ENCODE assay signal across 11 cellular contexts in genomic region chr17:32835291-32835761, GRCh38. TPM values are rescaled to one million over a fixed set of nuclear protein-coding genes. Genes with fewer than 3 reads are reported as not detected.
A peak's percentile ranks its signal among the peaks of the same experiment; 100 is the strongest.
DNase-seq lines count a peak whose midpoint lies in the region; ATAC-seq, FAIRE-seq and TF ChIP-seq lines count a peak whose summit lies in the region.
"Had no signal": no experiment of that assay in that cellular context is flagged by ENCODE, and none has a peak within 500 bp of the region (broad histone marks: within the 10 kb centered on the region; RNA-seq: fewer than 3 reads in every experiment).

No MANE protein-coding gene starts in this region.

- no peaks in the 10 kb centered on the region for H4K20me1 ChIP-seq in GM12878 (ENCODE audit: control insufficient read depth, insufficient read depth)

- POLR2A ChIA-PET in GM12878 (lab: Charles Lee) = interaction anchor here (0.5 to 3.0 kb wide), 9 partner anchors 10 to 139 kb away, joined by 3 to 11 read pairs (median 6); partner anchors contain the start of gene MYO1D
- POLR2A ChIA-PET in T-cell (lab: Charles Lee) = interaction anchor here in 1 of 2 donors (0.5 kb wide), 1 partner anchor 26 kb away, joined by 3 read pairs; no protein-coding TSS in a partner anchor

- H3K9me3 ChIP-seq in GM12878 (replicated peaks; ENCODE audit: control insufficient read depth, insufficient read depth, low read length) (no peaks in the 10 kb centered on the region; the same call in 2 of the 3 replicates), right cardiac atrium (ENCODE audit: control insufficient read depth, low read length) (no peaks in the 10 kb centered on the region)

- TF ChIP-seq POLR2A in GM12878 (IDR thresholded peaks at IDR 0.05; ENCODE audit: low read depth, low read length) = no peak

- no peak overlapping the region for H3K27ac Mint-ChIP-seq in T-cell
- H3K27ac Mint-ChIP-seq: stimulated activated effector memory CD8-positive, alpha-beta T cell treated with anti-CD3 and anti-CD28 coated beads, Interleukin-12 subunit alpha, Interleukin-12 subunit beta, amount 100 ng/mL, for 72 hours had no signal

- H3K27me3 ChIP-seq in GM12878 (replicated peaks in 1 of 2; ENCODE audit: control insufficient read depth in 2 of 2, insufficient read depth in 2 of 2, low read length in 1 of 2) (no peaks in the 10 kb centered on the region), right cardiac atrium (ENCODE audit: control insufficient read depth, insufficient read depth) (no peaks in the 10 kb centered on the region)

- CTCF ChIA-PET in GM12878 (lab: Yijun Ruan, JAX) (interaction anchor here (0.7 to 11.8 kb wide), 12 partner anchors 8 to 374 kb away, joined by 3 to 146 read pairs (median 6); partner anchors contain the start of gene MYO1D), T-cell (lab: Charles Lee) (no interaction called here)

- SMC1A ChIA-PET in GM12878 (lab: Charles Lee; ENCODE audit: uncharacterized antibody, unreplicated experiment) = interaction anchor here (0.7 to 15.4 kb wide), 19 partner anchors 8 to 74 kb away, joined by 3 to 231 read pairs (median 4); partner anchors contain the start of gene MYO1D

- H2AFZ ChIP-seq in GM12878 (ENCODE audit: control insufficient read depth, low read depth, low read length) = peak overlapping the region; percentile 48

- no TSS peak for BruUV-seq in GM12878 (replicated peaks; lab: Mats Ljungman, UMichigan)

- 0% methylated on average over 2 of the region's 2 CpGs for WGBS in GM12878 (ENCODE audit: insufficient coverage, insufficient replicate concordance, low lambda C conversion rate, missing lambda C conversion rate)
- WGBS in right cardiac atrium = 92% methylated on average over 2 of the region's 2 CpGs

- H3K4me3 ChIP-seq in GM12878 (peak overlapping the region; percentile 60), right cardiac atrium (ENCODE audit: low read length) (no peak overlapping the region)

- peaks cover 41% of the 10 kb centered on the region for H3K4me1 ChIP-seq in GM12878 (ENCODE audit: control insufficient read depth, insufficient read depth, low read length)
- peaks cover 1% of the 10 kb centered on the region for H3K4me1 ChIP-seq in right cardiac atrium (ENCODE audit: control insufficient read depth, insufficient read depth, low read length)

- no peak for FAIRE-seq in GM12878 (lab: Jason Lieb, UNC)

- H3K4me3 Mint-ChIP-seq in T-cell = no peak overlapping the region
- H3K4me3 Mint-ChIP-seq: stimulated activated effector memory CD8-positive, alpha-beta T cell treated with anti-CD3 and anti-CD28 coated beads, Interleukin-12 subunit alpha, Interleukin-12 subunit beta, amount 100 ng/mL, for 72 hours had no signal

- H3K4me2 ChIP-seq in GM12878 (ENCODE audit: control insufficient read depth, insufficient read depth) = peak overlapping the region; percentile 39

- no peaks in the 10 kb centered on the region for H3K36me3 ChIP-seq in GM12878 (ENCODE audit: control insufficient read depth in 2 of 2, insufficient read depth in 2 of 2, low read length in 1 of 2)

- peaks cover 0 to under 1% of the 10 kb centered on the region in 2 donors for H3K27me3 Mint-ChIP-seq in T-cell

- peak overlapping the region; percentile 56 for H3K9ac ChIP-seq in GM12878 (ENCODE audit: control insufficient read depth, insufficient read depth, low read length)

- peak; percentile 70 for DNase-seq in GM12878 (ENCODE audit: low read depth, low spot score)
- no peak for DNase-seq in right cardiac atrium
- DNase-seq in NCI-H1436 (lab: John Stamatoyannopoulos, UW) = no peak
- DNase-seq in activated CD4-positive, alpha-beta T cell treated with anti-CD3 and anti-CD28 coated beads for 1 hour = no peak
- no peak for DNase-seq in T-cell
- DNase-seq: effector CD8-positive, alpha-beta T cell; glutamatergic neuron had no signal

- 0 out of 4 replicates have a peak, but pooled peaks of 1 of the 2 experiments have one; percentile 10 for TF ChIP-seq EP300 in GM12878 (IDR thresholded peaks at IDR 0.05; ENCODE audit: borderline replicate concordance in 1 of 2, control insufficient read depth in 1 of 2, low read depth in 2 of 2, low read length in 2 of 2)

- no peaks in the 10 kb centered on the region for H3K9me3 Mint-ChIP-seq in T-cell
- H3K9me3 Mint-ChIP-seq: stimulated activated effector memory CD8-positive, alpha-beta T cell treated with anti-CD3 and anti-CD28 coated beads, Interleukin-12 subunit alpha, Interleukin-12 subunit beta, amount 100 ng/mL, for 72 hours had no signal

- RAD21 ChIA-PET in GM12878 (lab: Charles Lee; ENCODE audit: unreplicated experiment) = interaction anchor here (0.6 to 12.3 kb wide), 14 partner anchors 7 to 318 kb away, joined by 3 to 198 read pairs (median 4); partner anchors contain the start of gene MYO1D

- TF ChIP-seq RAD21 in GM12878 (IDR thresholded peaks at IDR 0.05; ENCODE audit: insufficient read depth, low read depth, low read length) = no peak

- H3K27ac ChIP-seq in GM12878 (ENCODE audit: control insufficient read depth, insufficient read depth) = peak overlapping the region; percentile 95
- no peak overlapping the region for H3K27ac ChIP-seq in right cardiac atrium (ENCODE audit: low read length)

- TF ChIP-seq CTCF in GM12878 (IDR thresholded peaks at IDR 0.05 in 2 of 3, conservative IDR thresholded peaks at IDR 0.05 in 1 of 3; ENCODE audit: control insufficient read depth in 2 of 3, extremely low read depth in 1 of 3, insufficient read depth in 1 of 3, low read depth in 3 of 3, low read length in 3 of 3) = no peak

- intact Hi-C loops in GM12878 (cut with micrococcal nuclease; ENCODE audit: unreplicated experiment) = no loop called here
- intact Hi-C loops in right cardiac atrium (cut with DNase I) = no loop called here

- no peaks in the 10 kb centered on the region for H3K4me1 Mint-ChIP-seq in T-cell
- H3K4me1 Mint-ChIP-seq: stimulated activated effector memory CD8-positive, alpha-beta T cell treated with anti-CD3 and anti-CD28 coated beads, Interleukin-12 subunit alpha, Interleukin-12 subunit beta, amount 100 ng/mL, for 72 hours had no signal

- in situ Hi-C loops in GM12878 (cut with MboI) = no loop called here

- ATAC-seq in GM18861 (IDR thresholded peaks at IDR 0.05; ENCODE audit: unreplicated experiment) (peak; percentile 53), GM21528 (IDR thresholded peaks at IDR 0.05; ENCODE audit: low FRiP score, unreplicated experiment) (peak; percentile 71), HG03066 (IDR thresholded peaks at IDR 0.05; ENCODE audit: low read depth, unreplicated experiment) (peak; percentile 72), GM12878 (peak; percentile 84), right cardiac atrium (no peak), T-cell (replicated peaks in 1 of 4) (no peak)
- ATAC-seq: stimulated activated effector memory CD8-positive, alpha-beta T cell treated with anti-CD3 and anti-CD28 coated beads, Interleukin-12 subunit alpha, Interleukin-12 subunit beta, amount 100 ng/mL, for 72 hours had no signal

- H3K36me3 Mint-ChIP-seq in T-cell = no peaks in the 10 kb centered on the region
- H3K36me3 Mint-ChIP-seq: stimulated activated effector memory CD8-positive, alpha-beta T cell treated with anti-CD3 and anti-CD28 coated beads, Interleukin-12 subunit alpha, Interleukin-12 subunit beta, amount 100 ng/mL, for 72 hours had no signal

- H3K79me2 ChIP-seq in GM12878 (ENCODE audit: control insufficient read depth, insufficient read depth, low read length) = peaks cover 16% of the 10 kb centered on the region

TF ChIP-seq in GM12878, 131 proteins besides CTCF, POLR2A, EP300 and RAD21 (continues in another document):
- TF ChIP-seq PAX5 (IDR thresholded peaks at IDR 0.05; ENCODE audit: borderline replicate concordance, low read depth, low read length) (0 out of 2 replicates have a peak, but pooled peaks have one; percentile 29), RELB (IDR thresholded peaks at IDR 0.05; ENCODE audit: low read depth) (0 out of 2 replicates have a peak, but pooled peaks have one; percentile 5), PML (IDR thresholded peaks at IDR 0.05; ENCODE audit: low read length) (0 out of 2 replicates have a peak, but pooled peaks have one; percentile 42), ZNF217 (IDR thresholded peaks at IDR 0.05) (peak; percentile 46; the same call in 1 of the 2 replicates), MEF2A (IDR thresholded peaks at IDR 0.05; ENCODE audit: insufficient read depth, low read depth, low read length) (0 out of 2 replicates have a peak, but pooled peaks have one; percentile 23), SMARCA5 (IDR thresholded peaks at IDR 0.05) (peak; percentile 53; the same call in 1 of the 2 replicates)

RNA-seq across cellular contexts. Expression of gene MYO1D, which starts 41.6 kb away (rescaled TPM):
- total RNA-seq in GM12878 (2013; cell fraction: nucleolus; rRNA removed) = 126 and 148 TPM in 2 replicates
- 22.6 and 27.2 TPM in 2 replicates for total RNA-seq in GM12878 (2014; rRNA removed)
- 33.3 and 34.0 TPM in 2 replicates for total RNA-seq in GM12878 (2014; rRNA removed; fragmentation: Illumina TruSeq; extraction: Trizol)
- 36.9 and 37.7 TPM in 2 replicates for total RNA-seq in GM12878 (2021)
- polyA plus RNA-seq in GM12878 (2011; ENCODE audit: low read depth) = 9.7 TPM
- 23.8 and 26.0 TPM in 2 replicates for polyA plus RNA-seq in GM12878 (2011; rRNA removed)
- polyA plus RNA-seq in GM12878 (2011; cell fraction: cytosol; rRNA removed) = 18.2 and 21.4 TPM in 2 replicates
- 14.4 and 15.6 TPM in 2 replicates for polyA plus RNA-seq in GM12878 (2011; cell fraction: nucleus; rRNA removed)
- polyA plus RNA-seq in GM12878 (2012) = 8.8 and 11.8 TPM in 2 replicates
- 26.9 and 29.6 TPM in 2 replicates for polyA plus RNA-seq in GM12878 (2014; fragmentation: Illumina TruSeq; extraction: Trizol)
- polyA plus RNA-seq in GM12878 (2014; fragmentation: Nextera tagmentation; extraction: Ambion mirVana) = 1 to 10 TPM; 1.8 to 2.5 TPM
- polyA plus RNA-seq in GM12878 (2014; rRNA removed) = 18.0 and 24.7 TPM in 2 replicates
- 10 to 100 TPM in 1 of 2 experiments, 1 to 10 TPM in 1; 3.2 to 18.6 TPM for polyA plus RNA-seq in GM12878 (2016; fragmentation: Nextera tagmentation; extraction: Ambion mirVana)
- 61.2 and 77.5 TPM in 2 replicates for polyA minus RNA-seq in GM12878 (2011; rRNA and poly(A)+ RNA removed)
- polyA minus RNA-seq in GM12878 (2011; cell fraction: cytosol; rRNA and poly(A)+ RNA removed) = 16.7 and 19.9 TPM in 2 replicates
- polyA minus RNA-seq in GM12878 (2011; cell fraction: nucleus; rRNA and poly(A)+ RNA removed) = 60.8 and 82.4 TPM in 2 replicates
- 10 to 100 TPM in 3 of 4 donors, 1 to 10 TPM in 1; 9.8 to 17.0 (median 10.4) TPM for total RNA-seq in right cardiac atrium
- polyA plus RNA-seq in right cardiac atrium = 5.8 TPM
- total RNA-seq in T-cell = 10 to 100 TPM in 2 of 5 donors, 1 to 10 TPM in 3; 8.3 to 11.1 (median 9.5) TPM

Comparison
In these comparisons a context has a peak if more than half of its experiments do, and no peak if none do; other contexts are left out.
1. ATAC-seq: peak in GM18861 (single experiment), GM21528 (single experiment), HG03066 (single experiment) and GM12878 (single experiment); none in right cardiac atrium (0 of 2) and T-cell (0 of 4).